24 cellular contexts compared by ENCODE assay signal in the genomic region with DNA sequence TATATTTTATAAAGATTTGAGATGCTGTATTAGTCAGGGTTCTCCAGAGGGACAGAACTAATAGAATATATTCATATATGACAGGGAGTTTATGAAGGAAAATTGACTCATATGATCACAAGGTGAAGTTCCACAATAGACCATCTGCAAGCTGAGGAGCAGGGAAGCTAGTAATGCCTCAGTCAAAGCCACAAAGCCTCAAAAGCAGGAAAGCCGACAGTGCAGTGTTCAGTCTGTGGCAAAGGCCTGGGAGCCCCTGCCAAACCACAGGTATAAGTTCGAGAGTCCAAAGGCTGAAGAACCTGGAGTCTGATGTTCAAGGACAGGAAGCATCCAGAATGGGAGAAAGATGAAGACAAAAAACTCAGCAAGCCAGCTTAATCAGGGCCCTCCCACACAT.
DNase-seq lines count a peak whose midpoint lies in the region; ATAC-seq and TF ChIP-seq lines count a peak whose summit lies in the region.
"Had no signal": no experiment of that assay in that cellular context is flagged by ENCODE, and none has a peak within 500 bp of the region (broad histone marks: within the 10 kb centered on the region; RNA-seq: fewer than 3 reads in every experiment).

No MANE protein-coding gene starts in this region.

- H3K4me3 ChIP-seq in fibroblast of pulmonary artery (replicated peaks; ENCODE audit: low read depth, low read length) = no peak overlapping the region
- H3K4me3 ChIP-seq in lower leg skin (ENCODE audit: low read depth, poor library complexity, severe bottlenecking) = no peak overlapping the region
- H3K4me3 ChIP-seq: A549; BLaER1 treated with 17β-estradiol and CSF1 and Interleukin-3, amounts not matched to agents 10 nM and 100 nM; GM12878; GM23248 had no signal

- no peak overlapping the region for H3K4me3 Mint-ChIP-seq in stimulated activated naive CD8-positive, alpha-beta T cell treated with anti-CD3 and anti-CD28 coated beads, Interleukin-15, amount 100 ng/mL, for 72 hours
- H3K4me3 Mint-ChIP-seq: CD14-positive monocyte; CD4-positive, alpha-beta T cell; CD8-positive, alpha-beta memory T cell had no signal

- no peak overlapping the region for H3K27ac Mint-ChIP-seq in stimulated activated naive CD8-positive, alpha-beta T cell treated with anti-CD3 and anti-CD28 coated beads, Interleukin-15, amount 100 ng/mL, for 72 hours
- H3K27ac Mint-ChIP-seq: CD14-positive monocyte; CD4-positive, alpha-beta T cell; CD8-positive, alpha-beta memory T cell had no signal

- DNase-seq in HT1080 (ENCODE audit: low read depth) (peak; percentile 30), fibroblast of pulmonary artery (ENCODE audit: low read depth) (peak; percentile 10), kidney tubule cell (ENCODE audit: low spot score) (peak; percentile 26), renal cortical epithelial cell (ENCODE audit: low read depth) (peak; percentile 43), NCI-H1417 (lab: John Stamatoyannopoulos, UW) (no peak), lower leg skin (ENCODE audit: low spot score in 2 of 2) (no peak)
- DNase-seq in stimulated activated naive CD8-positive, alpha-beta T cell treated with anti-CD3 and anti-CD28 coated beads, Interleukin-15, amount 100 ng/mL, for 72 hours = no peak
- DNase-seq: 8988T; ACHN; AML-193; BE2C; CD4-positive, alpha-beta T cell; CD8-positive, alpha-beta memory T cell; DMS 273 treated with DMSO at 0.1 percent for 48 hours; DMS79; EL; GDM1; GM23248; H7; HCEC 1CT had no signal

- TF ChIP-seq POLR2A in lower leg skin (IDR thresholded peaks at IDR 0.05) = no peak

- TF ChIP-seq CTCF in fibroblast of pulmonary artery (IDR thresholded peaks at IDR 0.05; ENCODE audit: low read length, missing control alignments) (no peak), lower leg skin (IDR thresholded peaks at IDR 0.05) (no peak)

- intact Hi-C loops in lower leg skin (cut with DNase I; ENCODE audit: low total_unique reads) = no loop called here

- no peak for ATAC-seq in stimulated activated naive CD8-positive, alpha-beta T cell treated with anti-CD3 and anti-CD28 coated beads, Interleukin-15, amount 100 ng/mL, for 72 hours
- ATAC-seq: A549, GM12878 had no signal

- 67 to 79% methylated on average over 2 of the region's 2 CpGs for WGBS in lower leg skin, 2 donors

- no peaks in the 10 kb centered on the region for H3K27me3 Mint-ChIP-seq in stimulated activated naive CD8-positive, alpha-beta T cell treated with anti-CD3 and anti-CD28 coated beads, Interleukin-15, amount 100 ng/mL, for 72 hours

- peaks cover 13 to 53% of the 10 kb centered on the region in 2 donors for H3K9me3 Mint-ChIP-seq in stimulated activated naive CD8-positive, alpha-beta T cell treated with anti-CD3 and anti-CD28 coated beads, Interleukin-15, amount 100 ng/mL, for 72 hours

- H3K4me1 Mint-ChIP-seq in stimulated activated naive CD8-positive, alpha-beta T cell treated with anti-CD3 and anti-CD28 coated beads, Interleukin-15, amount 100 ng/mL, for 72 hours = no peaks in the 10 kb centered on the region
- H3K4me1 Mint-ChIP-seq: CD14-positive monocyte; CD8-positive, alpha-beta memory T cell had no signal

Comparison
In these comparisons a context has a peak if more than half of its experiments do, and no peak if none do; other contexts are left out.
1. DNase-seq: peak in HT1080 (single experiment), fibroblast of pulmonary artery (single experiment), kidney tubule cell (single experiment) and renal cortical epithelial cell (single experiment); none in stimulated activated naive CD8-positive, alpha-beta T cell treated with anti-CD3 and anti-CD28 coated beads, Interleukin-15, amount 100 ng/mL, for 72 hours (0 of 2), NCI-H1417 (0 of 3) and lower leg skin (0 of 2).